Comparison of ENCODE assay signal across 9 cellular contexts in genomic region chr10:58513189-58514101, GRCh38. TPM values are rescaled to one million over a fixed set of nuclear protein-coding genes. Genes with fewer than 3 reads are reported as not detected.
DNase-seq lines count a peak whose midpoint lies in the region; FAIRE-seq and TF ChIP-seq lines count a peak whose summit lies in the region.
"Had no signal": no experiment of that assay in that cellular context is flagged by ENCODE, and none has a peak within 500 bp of the region (broad histone marks: within the 10 kb centered on the region; RNA-seq: fewer than 3 reads in every experiment).

No MANE protein-coding gene starts in this region.

- H3K27me3 ChIP-seq in kidney epithelial cell (ENCODE audit: control insufficient read depth, insufficient read depth, low read length): no peaks in the 10 kb centered on the region
- peaks cover 1 to 3% of the 10 kb centered on the region in 2 donors for H3K27me3 ChIP-seq in small intestine (ENCODE audit: control insufficient read depth in 2 of 2, insufficient read depth in 2 of 2, low read length in 2 of 2)

- no peak for FAIRE-seq in small intestine (lab: Jason Lieb, UNC)
- FAIRE-seq: islet of Langerhans had no signal

- H3K9me3 ChIP-seq in small intestine (ENCODE audit: control insufficient read depth, low read depth): no peaks in the 10 kb centered on the region

- in situ Hi-C loops in GM13977 (cut with MboI; ENCODE audit: low pct_unique_long_range_greater_than_20kb, low sequenced_read_pairs, unreplicated experiment) (no loop called here), G401 (cut with HindIII; ENCODE audit: low sequenced_read_pairs) (no loop called here)

- H3K27ac ChIP-seq in coronary artery: peak overlapping the region; percentile 77 to 89
- peak overlapping the region in 1 of 2 donors; percentile 87 for H3K27ac ChIP-seq in small intestine (ENCODE audit: low read depth in 1 of 2, low read length in 1 of 2)

- no peak for TF ChIP-seq CTCF in GM13977 (IDR thresholded peaks at IDR 0.05; ENCODE audit: extremely low read depth, insufficient read depth, missing control alignments)
- TF ChIP-seq CTCF in coronary artery (IDR thresholded peaks at IDR 0.05): no peak
- no peak for TF ChIP-seq CTCF in kidney epithelial cell (IDR thresholded peaks at IDR 0.05; ENCODE audit: insufficient read depth, low read length, poor library complexity, severe bottlenecking)

- H3K36me3 ChIP-seq in kidney epithelial cell (ENCODE audit: control insufficient read depth, insufficient read depth, low read length) (no peaks in the 10 kb centered on the region), small intestine (ENCODE audit: control insufficient read depth in 2 of 2, insufficient read depth in 2 of 2, low read length in 2 of 2) (no peaks in the 10 kb centered on the region)

- DNase-seq in 8988T (peak; percentile 56), GM13977 (ENCODE audit: low spot score) (peak; percentile 33), OCI-M1 (lab: John Stamatoyannopoulos, UW) (peak; percentile 25), coronary artery (ENCODE audit: low spot score) (no peak), kidney epithelial cell (ENCODE audit: low read depth) (peak; percentile 64), small intestine (no peak), G401 (ENCODE audit: low spot score) (no peak)
- DNase-seq in central memory CD4-positive, alpha-beta T cell: no peak

- WGBS in small intestine, 3 donors: 1 to 5% (median 2%) methylated on average over 46 to 53 of the region's 53 CpGs

- no peaks in the 10 kb centered on the region for H3K4me1 ChIP-seq in small intestine (ENCODE audit: control insufficient read depth in 2 of 2, insufficient read depth in 1 of 2, low read depth in 1 of 2, low read length in 1 of 2)

- H3K4me3 ChIP-seq in coronary artery: peak overlapping the region; percentile 84
- peak overlapping the region; percentile 65 for H3K4me3 ChIP-seq in kidney epithelial cell (ENCODE audit: low read depth, low read length)
- peak overlapping the region; percentile 45 to 59 for H3K4me3 ChIP-seq in small intestine (ENCODE audit: low read depth in 1 of 2, low read length in 2 of 2)

RNA-seq across cellular contexts. Expression of gene BICC1, which starts 0.8 kb away (rescaled TPM):
- 58.0 and 64.6 TPM in 2 replicates for total RNA-seq in kidney epithelial cell
- polyA plus RNA-seq in small intestine: 1 to 10 TPM in 1 of 3 donors, under 1 TPM in 1, not detected in 1; 0.81 to 1.3 TPM
- 0.25 TPM in 1 of 2 replicates, not detected in the other for total RNA-seq in G401 (2014; rRNA removed; shearing (Covaris generic))

Comparison
In these comparisons a context has a peak if more than half of its experiments do, and no peak if none do; other contexts are left out.
1. DNase-seq: peak in 8988T (single experiment), GM13977 (single experiment), OCI-M1 (single experiment) and kidney epithelial cell (single experiment); none in coronary artery (single experiment), small intestine (single experiment), central memory CD4-positive, alpha-beta T cell (single experiment) and G401 (single experiment).
2. RNA of gene BICC1, which starts 0.8 kb away (total RNA-seq): 58.0 to 64.6 TPM in kidney epithelial cell; 0.25 TPM in G401; every median in the first group is over 10 times any median in the second.
3. Peak in every context shown above with its lines, with median percentiles within 50 percentile points of each other: H3K4me3 ChIP-seq.